Comparison of ENCODE assay signal across 8 cellular contexts in the genomic region with DNA sequence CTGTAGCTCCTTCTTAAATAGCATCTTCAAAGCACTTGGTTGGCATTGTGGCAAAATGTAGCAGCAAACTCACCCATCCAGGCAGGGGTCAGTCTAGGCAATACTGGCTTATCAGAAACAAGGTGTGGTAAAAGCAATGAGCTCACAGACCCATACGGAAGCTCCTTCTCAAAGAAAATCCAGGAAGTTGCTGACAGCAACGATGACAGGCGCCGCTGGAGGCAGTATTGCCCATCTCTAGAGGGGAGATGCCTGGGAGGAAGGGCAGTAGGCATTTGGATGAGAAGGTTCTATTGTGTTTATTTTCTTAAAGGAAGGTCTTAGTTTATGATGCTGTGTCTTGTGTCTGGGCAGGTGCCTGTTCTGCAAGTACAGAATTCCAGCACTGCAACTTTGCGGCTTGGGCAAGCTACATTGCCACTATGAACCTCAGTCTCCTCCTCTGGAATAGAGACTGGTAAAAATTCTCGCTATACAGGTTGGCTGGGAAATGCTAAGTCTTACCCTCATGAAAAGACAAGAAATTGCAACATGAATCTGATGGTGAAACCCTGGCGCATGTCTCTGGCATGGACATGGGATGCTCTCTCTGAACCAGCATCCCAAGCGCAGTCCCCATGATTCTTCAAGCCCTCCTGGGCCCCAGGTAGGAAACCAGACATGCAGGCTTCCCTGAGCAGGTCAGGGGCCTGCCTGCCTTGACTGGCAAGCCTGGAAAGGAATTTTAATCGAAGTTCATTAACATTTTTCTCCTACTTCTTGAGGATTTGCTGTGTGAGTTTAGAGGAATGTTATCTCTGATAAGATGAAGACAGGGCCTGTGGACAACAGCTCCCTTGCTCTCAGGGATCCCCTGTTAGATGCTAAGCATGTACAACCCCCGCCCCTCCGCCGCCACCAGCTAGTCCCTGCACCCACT.
DNase-seq lines count a peak whose midpoint lies in the region; ATAC-seq and TF ChIP-seq lines count a peak whose summit lies in the region.

No MANE protein-coding gene starts in this region.

- H3K36me3 ChIP-seq in SU-DHL-6 (ENCODE audit: low read length) (no peaks in the 10 kb centered on the region), gastrocnemius medialis (no peaks in the 10 kb centered on the region)

- H3K27me3 Mint-ChIP-seq in HFFc6 (ENCODE audit: insufficient read depth): peaks cover 40% of the 10 kb centered on the region

- H3K4me2 ChIP-seq in SU-DHL-6 (ENCODE audit: low read depth, low read length, poor library complexity, severe bottlenecking): no peak overlapping the region

- no peaks in the 10 kb centered on the region for H3K9me2 ChIP-seq in SU-DHL-6 (replicated peaks; ENCODE audit: insufficient read depth, low read length)

- H3K9me3 ChIP-seq in SU-DHL-6 (ENCODE audit: insufficient read depth, low read length) (no peaks in the 10 kb centered on the region), gastrocnemius medialis (no peaks in the 10 kb centered on the region)

- H3K79me2 ChIP-seq in SU-DHL-6 (ENCODE audit: insufficient read depth, low read length): no peaks in the 10 kb centered on the region

- DNase-seq in DMS53 (lab: John Stamatoyannopoulos, UW): peak; percentile 91
- no peak for DNase-seq in HFFc6
- peak; percentile 35 for DNase-seq in globus pallidus (ENCODE audit: low spot score)
- no peak for DNase-seq in gastrocnemius medialis
- no peak for DNase-seq in lower leg skin (ENCODE audit: low spot score in 2 of 2)
- DNase-seq in GOT3 (lab: John Stamatoyannopoulos, UW): no peak
- no peak for DNase-seq in activated CD8-positive, alpha-beta memory T cell treated with anti-CD3 and anti-CD28 coated beads, Interleukin-2, amount 50 U/mL, for 48 hours

- peak; percentile 70 for TF ChIP-seq CTCF in HFFc6 (IDR thresholded peaks at IDR 0.05)
- TF ChIP-seq CTCF in SU-DHL-6 (IDR thresholded peaks at IDR 0.05; ENCODE audit: insufficient read depth, low read length, poor library complexity, severe bottlenecking): peak; percentile 26
- TF ChIP-seq CTCF in gastrocnemius medialis (IDR thresholded peaks at IDR 0.05 in 4 of 5, conservative IDR thresholded peaks at IDR 0.05 in 1 of 5): peak; percentile 20 to 43 (median 36)
- no peak for TF ChIP-seq CTCF in lower leg skin (IDR thresholded peaks at IDR 0.05)

- in situ Hi-C loops in gastrocnemius medialis (cut with MboI; ENCODE audit: low sequenced_read_pairs in 4 of 4): no loop called here

- no peak overlapping the region for H3K4me3 Mint-ChIP-seq in HFFc6

- H3K4me1 ChIP-seq in gastrocnemius medialis: no peaks in the 10 kb centered on the region

- H3K9ac ChIP-seq in SU-DHL-6 (ENCODE audit: low read length): no peak overlapping the region

- H3F3A ChIP-seq in SU-DHL-6 (ENCODE audit: insufficient read depth): no peaks in the 10 kb centered on the region

- TF ChIP-seq POLR2A in gastrocnemius medialis (IDR thresholded peaks at IDR 0.05) (no peak), lower leg skin (IDR thresholded peaks at IDR 0.05) (no peak)

- H3K4me3 ChIP-seq in SU-DHL-6 (ENCODE audit: insufficient read depth, low read length, poor library complexity, severe bottlenecking): no peak overlapping the region
- no peak overlapping the region for H3K4me3 ChIP-seq in gastrocnemius medialis
- no peak overlapping the region for H3K4me3 ChIP-seq in lower leg skin (ENCODE audit: low read depth, poor library complexity, severe bottlenecking)

- 61 to 64% methylated on average over 12 of the region's 12 CpGs for WGBS in lower leg skin, 2 donors

- H3K27ac Mint-ChIP-seq in HFFc6: no peak overlapping the region

- H3K27ac ChIP-seq in SU-DHL-6 (ENCODE audit: low read depth, low read length) (no peak overlapping the region), gastrocnemius medialis (no peak overlapping the region)

- intact Hi-C loops in gastrocnemius medialis (cut with DNase I; ENCODE audit: low total_unique reads) (no loop called here), lower leg skin (cut with DNase I; ENCODE audit: low total_unique reads) (no loop called here)

- no peaks in the 10 kb centered on the region for H4K20me1 ChIP-seq in SU-DHL-6 (ENCODE audit: low read depth, low read length)

- no peak for ATAC-seq in gastrocnemius medialis

- no peaks in the 10 kb centered on the region for H3K4me1 Mint-ChIP-seq in HFFc6 (ENCODE audit: low read depth)

- peak overlapping the region; percentile 24 for H2AFZ ChIP-seq in SU-DHL-6 (ENCODE audit: low read depth, low read length, severe bottlenecking)

- no peaks in the 10 kb centered on the region for H3K9me3 Mint-ChIP-seq in HFFc6

- no peaks in the 10 kb centered on the region for H3K27me3 ChIP-seq in SU-DHL-6 (ENCODE audit: low read length)
- H3K27me3 ChIP-seq in gastrocnemius medialis: no peaks in the 10 kb centered on the region

- no peaks in the 10 kb centered on the region for H3K36me3 Mint-ChIP-seq in HFFc6 (ENCODE audit: low read depth)

Comparison
In these comparisons a context has a peak if more than half of its experiments do, and no peak if none do; other contexts are left out.
1. DNase-seq: peak in DMS53 (single experiment) and globus pallidus (single experiment); none in HFFc6 (single experiment), gastrocnemius medialis (0 of 2), lower leg skin (0 of 2), GOT3 (single experiment) and activated CD8-positive, alpha-beta memory T cell treated with anti-CD3 and anti-CD28 coated beads, Interleukin-2, amount 50 U/mL, for 48 hours (single experiment).
2. CTCF ChIP-seq: peak in HFFc6 (single experiment), SU-DHL-6 (single experiment) and gastrocnemius medialis (5 of 5); none in lower leg skin (0 of 3).